1 cellular context compared by ENCODE assay signal in genomic region chr11:113876074-113876797, GRCh38.
TF ChIP-seq lines count a peak whose summit lies in the region.

No MANE protein-coding gene starts in this region.

TF ChIP-seq in SK-N-SH treated with all-trans-retinoic acid at 6 μM for 48 hours, 23 proteins besides CTCF, POLR2A, EP300 and RAD21 (continued from another document):
- no peak for TF ChIP-seq TSHZ2 (CRISPR knock-in tag; IDR thresholded peaks at IDR 0.05)
